10 cellular contexts compared by ENCODE assay signal in the genomic region with DNA sequence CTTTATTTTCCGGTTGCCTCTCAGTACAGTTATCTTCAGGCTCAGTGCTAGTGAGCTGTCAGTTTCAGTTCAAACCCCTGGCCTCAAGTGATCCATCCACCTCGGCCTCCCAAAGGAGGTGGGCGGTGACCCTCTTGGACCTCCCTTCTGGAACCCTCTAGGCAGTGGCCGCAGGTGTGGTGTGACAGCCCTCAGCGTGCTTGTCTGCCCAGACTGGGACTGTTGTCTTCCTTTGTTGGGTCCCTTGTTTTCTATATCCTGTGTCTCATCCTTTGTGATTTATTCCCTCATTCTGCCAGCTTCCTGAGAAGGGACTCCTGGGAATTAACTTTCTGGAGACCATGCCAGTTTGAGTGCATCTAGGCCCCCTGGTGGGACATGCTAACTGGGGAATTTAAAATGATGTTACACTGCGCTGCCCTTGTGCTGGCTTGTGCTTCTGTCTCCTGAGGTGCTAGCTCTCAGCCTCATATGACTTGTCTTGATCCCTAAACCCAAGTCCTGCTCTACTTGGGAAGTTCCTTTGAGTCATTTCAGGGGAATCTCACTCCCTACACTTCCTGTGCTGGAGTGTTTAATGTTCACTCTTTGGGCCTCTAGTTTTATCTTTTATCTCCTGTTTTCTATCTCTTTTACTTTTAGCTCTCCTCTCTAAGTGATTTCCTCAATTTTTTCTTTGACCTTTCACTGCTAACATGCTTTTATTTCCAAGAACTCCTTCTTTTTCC. TPM values are rescaled to one million over a fixed set of nuclear protein-coding genes. Genes with fewer than 3 reads are reported as not detected.
DNase-seq lines count a peak whose midpoint lies in the region; ATAC-seq, FAIRE-seq and TF ChIP-seq lines count a peak whose summit lies in the region.
"Had no signal": no experiment of that assay in that cellular context is flagged by ENCODE, and none has a peak within 500 bp of the region (broad histone marks: within the 10 kb centered on the region; RNA-seq: fewer than 3 reads in every experiment).

No MANE protein-coding gene starts in this region.

- peak overlapping the region; percentile 54 for H3K4me2 ChIP-seq in HCT116 (ENCODE audit: low read length)
- peak overlapping the region; percentile 65 for H3K4me2 ChIP-seq in keratinocyte (ENCODE audit: control insufficient read depth, extremely low read depth, insufficient read depth, low read depth, low read length)

- H3K9me3 ChIP-seq in HCT116 (ENCODE audit: control insufficient read depth in 1 of 2, insufficient read depth in 1 of 2, low read depth in 1 of 2, low read length in 2 of 2) (no peaks in the 10 kb centered on the region), adrenal gland (replicated peaks in 1 of 3) (no peaks in the 10 kb centered on the region), keratinocyte (ENCODE audit: control insufficient read depth, low read depth, low read length) (no peaks in the 10 kb centered on the region)
- H3K9me3 ChIP-seq: neutrophil had no signal

- RAD21 ChIA-PET in HCT116 (lab: Charles Lee; ENCODE audit: low non-redundant PET in 1 of 2, low total read pairs in 2 of 2, uncharacterized antibody in 2 of 2, unreplicated experiment in 2 of 2): no interaction called here

- TF ChIP-seq POLR2A in HCT116 (IDR thresholded peaks at IDR 0.05; ENCODE audit: borderline replicate concordance, extremely low read depth, insufficient read depth, insufficient read length): no peak
- TF ChIP-seq POLR2A in adrenal gland (IDR thresholded peaks at IDR 0.05): no peak
- no peak for TF ChIP-seq POLR2A in GM12892 (IDR thresholded peaks at IDR 0.05; ENCODE audit: low read depth, low read length)

- H3K79me2 ChIP-seq in HCT116 (ENCODE audit: insufficient read depth, low read length) (peaks cover 100% of the 10 kb centered on the region), keratinocyte (ENCODE audit: control insufficient read depth, insufficient read depth, low read length) (peaks cover 67% of the 10 kb centered on the region)

- TF ChIP-seq RAD21 in HCT116 (IDR thresholded peaks at IDR 0.05; ENCODE audit: low read depth): no peak

- H3K4me3 ChIP-seq in HCT116 (replicated peaks in 1 of 2; ENCODE audit: low read depth in 1 of 2, low read length in 2 of 2): no peak overlapping the region
- H3K4me3 ChIP-seq in adrenal gland: no peak overlapping the region
- peak overlapping the region in 1 of 3 experiments; percentile 22 for H3K4me3 ChIP-seq in keratinocyte (ENCODE audit: control insufficient read depth in 2 of 3, extremely low read depth in 1 of 3, insufficient read depth in 2 of 3, low read depth in 1 of 3, low read length in 3 of 3)

- no peaks in the 10 kb centered on the region for H3K27me3 ChIP-seq in HCT116 (ENCODE audit: insufficient read depth, low read length)
- no peaks in the 10 kb centered on the region for H3K27me3 ChIP-seq in adrenal gland
- no peaks in the 10 kb centered on the region for H3K27me3 ChIP-seq in keratinocyte (ENCODE audit: control insufficient read depth, extremely low read depth, insufficient read depth, low read length)
- H3K27me3 ChIP-seq: neutrophil had no signal

- intact Hi-C loops in HCT116 (cut with micrococcal nuclease): no loop called here
- intact Hi-C loops in adrenal gland (cut with DNase I): no loop called here

- 72 to 78% (median 76%) methylated on average over 6 of the region's 6 CpGs for WGBS in adrenal gland, 4 donors

- H3K27ac ChIP-seq in HCT116 (ENCODE audit: low read depth, low read length): peak overlapping the region; percentile 33; the same call in 1 of the 2 replicates
- peak overlapping the region in 4 of 5 donors; percentile 3 to 52 (median 46) for H3K27ac ChIP-seq in adrenal gland
- H3K27ac ChIP-seq in keratinocyte (ENCODE audit: control insufficient read depth, insufficient read depth, low read length): peak overlapping the region; percentile 80
- H3K27ac ChIP-seq: neutrophil had no signal

- no peaks in the 10 kb centered on the region for H3K9me1 ChIP-seq in keratinocyte (ENCODE audit: control insufficient read depth, extremely low read depth, insufficient read depth, low read length)

- BruUV-seq in HCT116 (replicated peaks; lab: Mats Ljungman, UMichigan): no TSS peak

- CTCF ChIA-PET in HCT116 (lab: Charles Lee): interaction anchor here (0.9 kb wide), 1 partner anchor 109 kb away, joined by 5 read pairs; no protein-coding TSS in a partner anchor

- peaks cover 2 to 8% of the 10 kb centered on the region in 2 experiments; a peak in 2 of 4 replicates for H3K36me3 ChIP-seq in HCT116 (ENCODE audit: control insufficient read depth in 1 of 2, insufficient read depth in 2 of 2, low read length in 2 of 2)
- H3K36me3 ChIP-seq in adrenal gland (replicated peaks in 1 of 2): peaks cover 0 to 7% of the 10 kb centered on the region in 2 donors
- H3K36me3 ChIP-seq in keratinocyte (ENCODE audit: control insufficient read depth in 2 of 2, extremely low read depth in 1 of 2, insufficient read depth in 2 of 2, low read length in 2 of 2): peaks cover 15 to 31% of the 10 kb centered on the region in 2 experiments

- no peaks in the 10 kb centered on the region; the same call in 1 of the 2 replicates for H4K20me1 ChIP-seq in HCT116 (ENCODE audit: insufficient read depth)
- peaks cover 5% of the 10 kb centered on the region for H4K20me1 ChIP-seq in keratinocyte (ENCODE audit: control insufficient read depth, extremely low read depth, insufficient read depth, low read length)

- H2AFZ ChIP-seq in HCT116 (ENCODE audit: low read depth, low read length, poor library complexity, severe bottlenecking) (no peak overlapping the region), keratinocyte (ENCODE audit: control insufficient read depth, low read length) (no peak overlapping the region)

- DNase-seq in AG08395 (ENCODE audit: low spot score): peak; percentile 67
- DNase-seq in HCT116 (ENCODE audit: low read depth, low spot score): no peak
- no peak for DNase-seq in adrenal gland
- DNase-seq in keratinocyte (ENCODE audit: low read depth, low spot score): no peak
- no peak for DNase-seq in NCI-H1092 (lab: John Stamatoyannopoulos, UW)
- no peak for DNase-seq in NCI-H526 (lab: John Stamatoyannopoulos, UW)
- DNase-seq in GM12892 (ENCODE audit: insufficient read length): no peak

- peak; percentile 84 for FAIRE-seq in keratinocyte (lab: Jason Lieb, UNC)
- no peak for FAIRE-seq in GM12892 (lab: Jason Lieb, UNC)

- TF ChIP-seq CTCF in HCT116 (IDR thresholded peaks at IDR 0.05 in 2 of 3, conservative IDR thresholded peaks at IDR 0.05 in 1 of 3; ENCODE audit: borderline replicate concordance in 1 of 3, insufficient read depth in 1 of 3, low read depth in 2 of 3, low read length in 2 of 3) (no peak), adrenal gland (IDR thresholded peaks at IDR 0.05) (no peak), keratinocyte (optimal IDR thresholded peaks at IDR 0.05 in 1 of 3, IDR thresholded peaks at IDR 0.05 in 1 of 3, conservative IDR thresholded peaks at IDR 0.05 in 1 of 3; ENCODE audit: extremely low read depth in 1 of 3, insufficient read depth in 2 of 3, low read length in 3 of 3) (peak in 2 of 3 experiments; percentile 23 to 38)

- H3K9me2 ChIP-seq in HCT116 (ENCODE audit: insufficient read depth): no peaks in the 10 kb centered on the region

- H3K4me1 ChIP-seq in HCT116 (ENCODE audit: control insufficient read depth in 1 of 2, insufficient read depth in 2 of 2, low read length in 2 of 2) (peaks cover 44 to 75% of the 10 kb centered on the region in 2 experiments), adrenal gland (replicated peaks in 1 of 2) (peaks cover 44 to 57% of the 10 kb centered on the region in 2 donors), keratinocyte (ENCODE audit: control insufficient read depth, extremely low read depth, insufficient read depth, low read length) (peaks cover 72% of the 10 kb centered on the region)

- H3K9ac ChIP-seq in HCT116 (ENCODE audit: low read length): peak overlapping the region; percentile 26; the same call in 1 of the 2 replicates
- peak overlapping the region; percentile 57 for H3K9ac ChIP-seq in keratinocyte (ENCODE audit: control insufficient read depth, extremely low read depth, insufficient read depth, low read length)

- dilution Hi-C loops in keratinocyte (cut with MboI; ENCODE audit: extremely low pct_ligation_motif_present, low sequenced_read_pairs): no loop called here

- POLR2A ChIA-PET in HCT116 (lab: Charles Lee): no interaction called here

- ATAC-seq in HCT116 (no peak), GM21723 (IDR thresholded peaks at IDR 0.05; ENCODE audit: unreplicated experiment) (no peak)
- ATAC-seq: esophagus mucosa had no signal

TF ChIP-seq in HCT116, 20 proteins besides CTCF, POLR2A, EP300 and RAD21 (continues in another document):
- TF ChIP-seq, protein P1, sequence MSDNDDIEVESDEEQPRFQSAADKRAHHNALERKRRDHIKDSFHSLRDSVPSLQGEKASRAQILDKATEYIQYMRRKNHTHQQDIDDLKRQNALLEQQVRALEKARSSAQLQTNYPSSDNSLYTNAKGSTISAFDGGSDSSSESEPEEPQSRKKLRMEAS (IDR thresholded peaks at IDR 0.05): no peak
- TF ChIP-seq SRF (IDR thresholded peaks at IDR 0.05; ENCODE audit: low read depth): no peak
- no peak for TF ChIP-seq ELF1 (IDR thresholded peaks at IDR 0.05; ENCODE audit: borderline replicate concordance, low read depth)

RNA-seq across cellular contexts. Expression of a gene that starts 19.4 kb away (rescaled TPM):
- total RNA-seq in HCT116 (2021; ENCODE audit: unreplicated experiment) (81.3 TPM), adrenal gland (100 to 1,000 TPM in 3 of 8 donors, 10 to 100 TPM in 5; 43.3 to 149 (median 82.2) TPM)
- 71.7 and 83.4 TPM in 2 replicates for polyA plus RNA-seq in HCT116 (2012)
- polyA plus RNA-seq in adrenal gland (100 to 1,000 TPM in 2 of 3 donors, 10 to 100 TPM in 1; 27.8 to 203 (median 197) TPM), keratinocyte (24.9 to 51.4 TPM (median 29.2 TPM) in 3 replicates)
- 65.8 TPM for polyA plus RNA-seq in keratinocyte (2011; ENCODE audit: low read depth)
- polyA plus RNA-seq in keratinocyte (2011; cell fraction: cytosol; rRNA removed): 22.9 and 50.3 TPM in 2 replicates
- 100 and 122 TPM in 2 replicates for polyA plus RNA-seq in keratinocyte (2011; cell fraction: nucleus; rRNA removed)
- polyA plus RNA-seq in keratinocyte (2012; ENCODE audit: low replicate concordance): 47.2 and 78.2 TPM in 2 replicates
- polyA minus RNA-seq in keratinocyte: 63.9 to 128 TPM (median 69.3 TPM) in 3 replicates
- polyA minus RNA-seq in keratinocyte (2011; cell fraction: cytosol; rRNA and poly(A)+ RNA removed): 86.5 TPM
- polyA minus RNA-seq in keratinocyte (2011; cell fraction: nucleus; rRNA and poly(A)+ RNA removed): 121 and 126 TPM in 2 replicates
- 23.7 TPM for polyA plus RNA-seq in GM12892 (2012; ENCODE audit: missing spikeins)

RNA-seq across cellular contexts. Expression of a gene that starts 31.2 kb away (rescaled TPM):
- total RNA-seq in HCT116 (2021; ENCODE audit: unreplicated experiment) (16.4 TPM), adrenal gland (10 to 100 TPM; 15.3 to 38.8 (median 27.6) TPM)
- polyA plus RNA-seq in HCT116 (2012): 7.5 and 8.8 TPM in 2 replicates
- polyA plus RNA-seq in adrenal gland (10 to 100 TPM; 18.9 to 35.2 (median 21.9) TPM), keratinocyte (9.3 to 16.6 TPM (median 10.0 TPM) in 3 replicates)
- polyA plus RNA-seq in keratinocyte (2011; ENCODE audit: low read depth): 0.97 TPM
- polyA plus RNA-seq in keratinocyte (2011; cell fraction: cytosol; rRNA removed): 6.4 and 7.8 TPM in 2 replicates
- 20.6 and 24.4 TPM in 2 replicates for polyA plus RNA-seq in keratinocyte (2011; cell fraction: nucleus; rRNA removed)
- 5.7 and 8.2 TPM in 2 replicates for polyA plus RNA-seq in keratinocyte (2012; ENCODE audit: low replicate concordance)
- polyA minus RNA-seq in keratinocyte: 12.4 to 25.5 TPM (median 15.5 TPM) in 3 replicates
- 9.2 TPM for polyA minus RNA-seq in keratinocyte (2011; cell fraction: cytosol; rRNA and poly(A)+ RNA removed)
- 9.4 and 16.4 TPM in 2 replicates for polyA minus RNA-seq in keratinocyte (2011; cell fraction: nucleus; rRNA and poly(A)+ RNA removed)
- 17.4 TPM for polyA plus RNA-seq in GM12892 (2012; ENCODE audit: missing spikeins)

Comparison
In these comparisons a context has a peak if more than half of its experiments do, and no peak if none do; other contexts are left out.
1. CTCF ChIP-seq: peak in keratinocyte (2 of 3); none in HCT116 (0 of 3) and adrenal gland (0 of 6).
2. Peak in every context shown above with its lines, with median percentiles within 50 percentile points of each other: H3K27ac ChIP-seq.